In the genomic region with DNA sequence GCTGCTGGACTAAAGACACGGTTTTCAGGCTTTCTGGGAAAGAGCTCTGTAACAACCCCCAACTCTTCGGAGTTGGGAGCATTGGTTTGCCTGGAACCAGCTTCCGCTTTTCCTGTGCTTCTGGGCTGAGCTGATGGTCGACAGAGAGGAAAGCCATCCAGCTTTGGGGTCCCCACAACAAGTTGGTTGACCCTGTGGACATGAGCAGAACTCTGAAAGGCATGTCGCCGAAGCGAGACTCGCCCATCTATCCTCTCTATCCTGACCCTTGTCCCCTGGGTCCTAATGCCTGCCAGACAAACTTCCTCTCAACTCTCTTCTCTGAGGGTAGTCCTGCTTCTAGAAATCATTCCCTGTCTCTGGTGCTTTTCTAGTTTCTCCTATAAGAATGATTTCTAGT, we compare ENCODE assay signal across 1 cellular context.
TF ChIP-seq lines count a peak whose summit lies in the region.

No MANE protein-coding gene starts in this region.

TF ChIP-seq in GM12878, 131 proteins besides CTCF, POLR2A, EP300 and RAD21:
- no peak for TF ChIP-seq CHD2 (IDR thresholded peaks at IDR 0.05; ENCODE audit: borderline replicate concordance, low read depth, low read length)
- no peak for TF ChIP-seq IRF4 (IDR thresholded peaks at IDR 0.05; ENCODE audit: low read depth, low read length)
- no peak for TF ChIP-seq MYB (IDR thresholded peaks at IDR 0.05; ENCODE audit: borderline replicate concordance, low read depth, low read length)
- no peak for TF ChIP-seq ZNF274 (IDR thresholded peaks at IDR 0.05; ENCODE audit: insufficient read depth, insufficient read length)
- no peak for TF ChIP-seq TCF7 (IDR thresholded peaks at IDR 0.05; ENCODE audit: borderline replicate concordance)
- TF ChIP-seq, protein P1, sequence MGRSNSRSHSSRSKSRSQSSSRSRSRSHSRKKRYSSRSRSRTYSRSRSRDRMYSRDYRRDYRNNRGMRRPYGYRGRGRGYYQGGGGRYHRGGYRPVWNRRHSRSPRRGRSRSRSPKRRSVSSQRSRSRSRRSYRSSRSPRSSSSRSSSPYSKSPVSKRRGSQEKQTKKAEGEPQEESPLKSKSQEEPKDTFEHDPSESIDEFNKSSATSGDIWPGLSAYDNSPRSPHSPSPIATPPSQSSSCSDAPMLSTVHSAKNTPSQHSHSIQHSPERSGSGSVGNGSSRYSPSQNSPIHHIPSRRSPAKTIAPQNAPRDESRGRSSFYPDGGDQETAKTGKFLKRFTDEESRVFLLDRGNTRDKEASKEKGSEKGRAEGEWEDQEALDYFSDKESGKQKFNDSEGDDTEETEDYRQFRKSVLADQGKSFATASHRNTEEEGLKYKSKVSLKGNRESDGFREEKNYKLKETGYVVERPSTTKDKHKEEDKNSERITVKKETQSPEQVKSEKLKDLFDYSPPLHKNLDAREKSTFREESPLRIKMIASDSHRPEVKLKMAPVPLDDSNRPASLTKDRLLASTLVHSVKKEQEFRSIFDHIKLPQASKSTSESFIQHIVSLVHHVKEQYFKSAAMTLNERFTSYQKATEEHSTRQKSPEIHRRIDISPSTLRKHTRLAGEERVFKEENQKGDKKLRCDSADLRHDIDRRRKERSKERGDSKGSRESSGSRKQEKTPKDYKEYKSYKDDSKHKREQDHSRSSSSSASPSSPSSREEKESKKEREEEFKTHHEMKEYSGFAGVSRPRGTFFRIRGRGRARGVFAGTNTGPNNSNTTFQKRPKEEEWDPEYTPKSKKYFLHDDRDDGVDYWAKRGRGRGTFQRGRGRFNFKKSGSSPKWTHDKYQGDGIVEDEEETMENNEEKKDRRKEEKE (IDR thresholded peaks at IDR 0.05), result no peak
- no peak for TF ChIP-seq SREBF1 (IDR thresholded peaks at IDR 0.05; ENCODE audit: low read length)
- TF ChIP-seq, protein P2, sequence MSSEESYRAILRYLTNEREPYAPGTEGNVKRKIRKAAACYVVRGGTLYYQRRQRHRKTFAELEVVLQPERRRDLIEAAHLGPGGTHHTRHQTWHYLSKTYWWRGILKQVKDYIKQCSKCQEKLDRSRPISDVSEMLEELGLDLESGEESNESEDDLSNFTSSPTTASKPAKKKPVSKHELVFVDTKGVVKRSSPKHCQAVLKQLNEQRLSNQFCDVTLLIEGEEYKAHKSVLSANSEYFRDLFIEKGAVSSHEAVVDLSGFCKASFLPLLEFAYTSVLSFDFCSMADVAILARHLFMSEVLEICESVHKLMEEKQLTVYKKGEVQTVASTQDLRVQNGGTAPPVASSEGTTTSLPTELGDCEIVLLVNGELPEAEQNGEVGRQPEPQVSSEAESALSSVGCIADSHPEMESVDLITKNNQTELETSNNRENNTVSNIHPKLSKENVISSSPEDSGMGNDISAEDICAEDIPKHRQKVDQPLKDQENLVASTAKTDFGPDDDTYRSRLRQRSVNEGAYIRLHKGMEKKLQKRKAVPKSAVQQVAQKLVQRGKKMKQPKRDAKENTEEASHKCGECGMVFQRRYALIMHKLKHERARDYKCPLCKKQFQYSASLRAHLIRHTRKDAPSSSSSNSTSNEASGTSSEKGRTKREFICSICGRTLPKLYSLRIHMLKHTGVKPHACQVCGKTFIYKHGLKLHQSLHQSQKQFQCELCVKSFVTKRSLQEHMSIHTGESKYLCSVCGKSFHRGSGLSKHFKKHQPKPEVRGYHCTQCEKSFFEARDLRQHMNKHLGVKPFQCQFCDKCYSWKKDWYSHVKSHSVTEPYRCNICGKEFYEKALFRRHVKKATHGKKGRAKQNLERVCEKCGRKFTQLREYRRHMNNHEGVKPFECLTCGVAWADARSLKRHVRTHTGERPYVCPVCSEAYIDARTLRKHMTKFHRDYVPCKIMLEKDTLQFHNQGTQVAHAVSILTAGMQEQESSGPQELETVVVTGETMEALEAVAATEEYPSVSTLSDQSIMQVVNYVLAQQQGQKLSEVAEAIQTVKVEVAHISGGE (CRISPR knock-in tag; IDR thresholded peaks at IDR 0.05), result no peak
- TF ChIP-seq SMC3 (IDR thresholded peaks at IDR 0.05; ENCODE audit: borderline replicate concordance, low read length), result no peak
- TF ChIP-seq, protein P3, sequence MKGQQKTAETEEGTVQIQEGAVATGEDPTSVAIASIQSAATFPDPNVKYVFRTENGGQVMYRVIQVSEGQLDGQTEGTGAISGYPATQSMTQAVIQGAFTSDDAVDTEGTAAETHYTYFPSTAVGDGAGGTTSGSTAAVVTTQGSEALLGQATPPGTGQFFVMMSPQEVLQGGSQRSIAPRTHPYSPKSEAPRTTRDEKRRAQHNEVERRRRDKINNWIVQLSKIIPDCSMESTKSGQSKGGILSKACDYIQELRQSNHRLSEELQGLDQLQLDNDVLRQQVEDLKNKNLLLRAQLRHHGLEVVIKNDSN (IDR thresholded peaks at IDR 0.05; ENCODE audit: borderline replicate concordance, extremely low read length, insufficient read depth, low read depth, low read length), result no peak
- TF ChIP-seq, protein P4, sequence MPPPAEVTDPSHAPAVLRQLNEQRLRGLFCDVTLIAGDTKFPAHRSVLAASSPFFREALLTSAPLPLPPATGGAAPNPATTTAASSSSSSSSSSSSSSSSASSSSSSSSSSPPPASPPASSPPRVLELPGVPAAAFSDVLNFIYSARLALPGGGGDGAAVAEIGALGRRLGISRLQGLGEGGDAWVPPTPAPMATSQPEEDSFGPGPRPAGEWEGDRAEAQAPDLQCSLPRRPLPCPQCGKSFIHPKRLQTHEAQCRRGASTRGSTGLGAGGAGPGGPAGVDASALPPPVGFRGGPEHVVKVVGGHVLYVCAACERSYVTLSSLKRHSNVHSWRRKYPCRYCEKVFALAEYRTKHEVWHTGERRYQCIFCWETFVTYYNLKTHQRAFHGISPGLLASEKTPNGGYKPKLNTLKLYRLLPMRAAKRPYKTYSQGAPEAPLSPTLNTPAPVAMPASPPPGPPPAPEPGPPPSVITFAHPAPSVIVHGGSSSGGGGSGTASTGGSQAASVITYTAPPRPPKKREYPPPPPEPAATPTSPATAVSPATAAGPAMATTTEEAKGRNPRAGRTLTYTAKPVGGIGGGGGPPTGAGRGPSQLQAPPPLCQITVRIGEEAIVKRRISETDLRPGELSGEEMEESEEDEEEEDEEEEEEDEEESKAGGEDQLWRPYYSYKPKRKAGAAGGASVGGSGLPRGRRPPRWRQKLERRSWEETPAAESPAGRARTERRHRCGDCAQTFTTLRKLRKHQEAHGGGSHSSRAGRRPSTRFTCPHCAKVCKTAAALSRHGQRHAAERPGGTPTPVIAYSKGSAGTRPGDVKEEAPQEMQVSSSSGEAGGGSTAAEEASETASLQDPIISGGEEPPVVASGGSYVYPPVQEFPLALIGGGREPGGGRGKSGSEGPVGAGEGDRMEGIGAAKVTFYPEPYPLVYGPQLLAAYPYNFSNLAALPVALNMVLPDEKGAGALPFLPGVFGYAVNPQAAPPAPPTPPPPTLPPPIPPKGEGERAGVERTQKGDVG (CRISPR knock-in tag; IDR thresholded peaks at IDR 0.05), result no peak
- TF ChIP-seq TBL1XR1 (IDR thresholded peaks at IDR 0.05; ENCODE audit: low read depth, low read length), result no peak
- TF ChIP-seq KAT2A (conservative IDR thresholded peaks at IDR 0.05; ENCODE audit: control insufficient read depth, low read depth, low read length), result no peak
